In genomic region chr11:126303623-126304456, GRCh38 we compare ENCODE assay signal across 8 cellular contexts. TPM values are rescaled to one million over a fixed set of nuclear protein-coding genes. Genes with fewer than 3 reads are reported as not detected.
DNase-seq lines count a peak whose midpoint lies in the region; ATAC-seq and TF ChIP-seq lines count a peak whose summit lies in the region.

DCPS (plus strand) TSS chr11:126304060; CDS start chr11:126304081, 21 bp downstream.

- intact Hi-C loops in mucosa of descending colon (cut with DNase I, micrococcal nuclease), result no loop called here

- ATAC-seq in GM21526 (IDR thresholded peaks at IDR 0.05; ENCODE audit: low FRiP score, unreplicated experiment), result peak; percentile 83
- peak; percentile 100 for ATAC-seq in mucosa of descending colon

- no peaks in the 10 kb centered on the region for H3K9me3 ChIP-seq in mucosa of descending colon

- H3K4me3 ChIP-seq in epithelial cell of esophagus (ENCODE audit: low read length) (peak within 1 kb of the TSS; percentile 91), mucosa of descending colon (peak within 1 kb of the TSS; percentile 42)

- peaks cover 10% of the 10 kb centered on the region for H3K4me1 ChIP-seq in mucosa of descending colon (ENCODE audit: low read depth)

- H3K36me3 ChIP-seq in mucosa of descending colon (ENCODE audit: low read depth), result no peaks in the 10 kb centered on the region

- TF ChIP-seq CTCF in epithelial cell of esophagus (IDR thresholded peaks at IDR 0.05; ENCODE audit: insufficient read depth, low read depth, low read length, missing control alignments) (no peak), mucosa of descending colon (IDR thresholded peaks at IDR 0.05) (no peak)

- DNase-seq in DMS 273 treated with DMSO at 0.1 percent for 48 hours (lab: John Stamatoyannopoulos, UW), result peak; percentile 81
- DNase-seq in HuH-7.5 (ENCODE audit: low spot score), result peak; percentile 86
- peak; percentile 97 for DNase-seq in OCI-M1 (lab: John Stamatoyannopoulos, UW)
- peak; percentile 77 for DNase-seq in activated T-cell treated with anti-CD3 and anti-CD28 coated beads for 4 hours
- peak; percentile 91 for DNase-seq in epithelial cell of esophagus (ENCODE audit: low read depth)
- DNase-seq in mucosa of descending colon, result peak; percentile 89 to 95 (median 93)
- peak; percentile 79 for DNase-seq in stimulated activated CD8-positive, alpha-beta memory T cell treated with anti-CD3 and anti-CD28 coated beads, Interleukin-4, amount 100 ng/mL, for 24 hours (ENCODE audit: low read depth)

RNA-seq across cellular contexts. Expression of gene DCPS, which starts in this region (rescaled TPM):
- total RNA-seq in mucosa of descending colon, result 10 to 100 TPM in 2 of 3 donors, 1 to 10 TPM in 1; 10.0 to 21.3 (median 14.8) TPM

Comparison
In these comparisons a context has a peak if more than half of its experiments do, and no peak if none do; other contexts are left out.
1. Peak in every context shown above with its lines: DNase-seq, ATAC-seq and H3K4me3 ChIP-seq.